In the genomic region with DNA sequence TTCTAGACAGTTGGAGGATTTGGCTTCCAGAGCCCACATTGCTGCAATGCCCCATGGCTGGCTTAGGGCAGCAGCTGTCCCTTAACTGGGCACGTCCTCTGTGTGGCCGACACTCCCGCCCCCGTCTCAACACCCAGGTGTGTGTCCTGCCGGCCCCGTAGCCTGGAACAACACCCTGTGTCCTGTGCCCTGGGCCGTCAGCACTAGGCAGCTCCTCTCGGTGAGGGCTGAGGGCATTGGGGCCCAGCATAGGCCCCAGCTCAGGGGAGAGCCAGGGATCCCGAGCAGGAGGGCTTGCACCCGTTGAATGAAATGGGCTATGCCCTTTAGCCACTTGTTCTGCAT, we compare ENCODE assay signal across 24 cellular contexts.
"Had no signal": no experiment of that assay in that cellular context is flagged by ENCODE, and none has a peak within 500 bp of the region (broad histone marks: within the 10 kb centered on the region; RNA-seq: fewer than 3 reads in every experiment).

No MANE protein-coding gene starts in this region.

- H3K4me3 Mint-ChIP-seq: activated CD8-positive, alpha-beta T cell treated with anti-CD3 and anti-CD28 coated beads for 36 hours; activated naive CD4-positive, alpha-beta T cell treated with anti-CD3 and anti-CD28 coated beads, Interleukin-2, amount 10 ng/mL, durations not matched to agents 7 days and 5 days; activated naive CD8-positive, alpha-beta T cell treated with anti-CD3 and anti-CD28 coated beads, Interleukin-2, amount 10 ng/mL, durations not matched to agents 7 days and 5 days; activated T-cell treated with anti-CD3 and anti-CD28 coated beads, Interleukin-2, amount 50 U/mL, for 4 hours; activated T-helper 17 cell treated with anti-CD3 and anti-CD28 coated beads, Interleukin-2, amount 50 U/mL, for 72 hours had no signal

- H3K27me3 ChIP-seq: ascending aorta, brain microvascular endothelial cell, colonic mucosa had no signal

- H3K36me3 ChIP-seq: ascending aorta, brain microvascular endothelial cell, colonic mucosa, esophagus squamous epithelium, gastroesophageal sphincter had no signal

- H3K36me3 Mint-ChIP-seq: activated naive CD4-positive, alpha-beta T cell treated with anti-CD3 and anti-CD28 coated beads, Interleukin-2, amount 10 ng/mL, durations not matched to agents 7 days and 5 days; activated naive CD4-positive, alpha-beta T cell treated with anti-CD3 and anti-CD28 coated beads, Interleukin-2, amount 50 U/mL, for 72 hours; activated naive CD8-positive, alpha-beta T cell treated with anti-CD3 and anti-CD28 coated beads, Interleukin-2, amount 10 ng/mL, durations not matched to agents 7 days and 5 days had no signal

- H3K27ac ChIP-seq: ascending aorta, brain microvascular endothelial cell, colonic mucosa, epithelial cell of prostate, esophagus squamous epithelium, gastroesophageal sphincter had no signal

- H3K9me3 Mint-ChIP-seq: activated CD8-positive, alpha-beta T cell treated with anti-CD3 and anti-CD28 coated beads for 36 hours; activated naive CD8-positive, alpha-beta T cell treated with anti-CD3 and anti-CD28 coated beads, Interleukin-2, amount 10 ng/mL, durations not matched to agents 7 days and 5 days had no signal

- H3K27ac Mint-ChIP-seq: activated CD8-positive, alpha-beta T cell treated with anti-CD3 and anti-CD28 coated beads for 36 hours; activated naive CD4-positive, alpha-beta T cell treated with anti-CD3 and anti-CD28 coated beads, Interleukin-2, amount 10 ng/mL, durations not matched to agents 7 days and 5 days; activated naive CD4-positive, alpha-beta T cell treated with anti-CD3 and anti-CD28 coated beads, Interleukin-2, amount 50 U/mL, for 72 hours; activated naive CD8-positive, alpha-beta T cell treated with anti-CD3 and anti-CD28 coated beads, Interleukin-2, amount 10 ng/mL, durations not matched to agents 7 days and 5 days; activated T-helper 17 cell treated with anti-CD3 and anti-CD28 coated beads, Interleukin-2, amount 50 U/mL, for 72 hours had no signal

- ATAC-seq: activated CD8-positive, alpha-beta T cell treated with anti-CD3 and anti-CD28 coated beads for 36 hours; activated naive CD4-positive, alpha-beta T cell treated with anti-CD3 and anti-CD28 coated beads, Interleukin-2, amount 50 U/mL, for 72 hours; activated T-cell treated with anti-CD3 and anti-CD28 coated beads, Interleukin-2, amount 50 U/mL, for 4 hours; activated T-helper 17 cell treated with anti-CD3 and anti-CD28 coated beads, Interleukin-2, amount 50 U/mL, for 72 hours; gastroesophageal sphincter had no signal

- H3K4me3 ChIP-seq: ascending aorta, colonic mucosa, esophagus squamous epithelium, gastroesophageal sphincter had no signal

- H3K27me3 Mint-ChIP-seq: activated CD8-positive, alpha-beta T cell treated with anti-CD3 and anti-CD28 coated beads for 36 hours; activated naive CD4-positive, alpha-beta T cell treated with anti-CD3 and anti-CD28 coated beads, Interleukin-2, amount 10 ng/mL, durations not matched to agents 7 days and 5 days; activated naive CD8-positive, alpha-beta T cell treated with anti-CD3 and anti-CD28 coated beads, Interleukin-2, amount 10 ng/mL, durations not matched to agents 7 days and 5 days; activated T-helper 17 cell treated with anti-CD3 and anti-CD28 coated beads, Interleukin-2, amount 50 U/mL, for 72 hours had no signal

- H3K9me3 ChIP-seq: ascending aorta, colonic mucosa, esophagus squamous epithelium, gastroesophageal sphincter had no signal

- H3K4me1 Mint-ChIP-seq: activated naive CD4-positive, alpha-beta T cell treated with anti-CD3 and anti-CD28 coated beads, Interleukin-2, amount 10 ng/mL, durations not matched to agents 7 days and 5 days; activated naive CD8-positive, alpha-beta T cell treated with anti-CD3 and anti-CD28 coated beads, Interleukin-2, amount 10 ng/mL, durations not matched to agents 7 days and 5 days; activated T-helper 17 cell treated with anti-CD3 and anti-CD28 coated beads, Interleukin-2, amount 50 U/mL, for 72 hours had no signal

- DNase-seq: activated CD4-positive, alpha-beta T cell treated with anti-CD3 and anti-CD28 coated beads for 1 hour; activated CD4-positive, alpha-beta T cell treated with anti-CD3 and anti-CD28 coated beads for 48 hours; activated CD4-positive, alpha-beta T cell treated with anti-CD3 and anti-CD28 coated beads, Interleukin-2, amount 50 U/mL, for 1 hour; activated CD4-positive, alpha-beta T cell treated with anti-CD3 and anti-CD28 coated beads, Interleukin-2, amount 50 U/mL, for 48 hours; activated CD4-positive, CD25-positive, alpha-beta regulatory T cell; activated CD8-positive, alpha-beta memory T cell treated with anti-CD3 and anti-CD28 coated beads for 24 hours; activated CD8-positive, alpha-beta T cell treated with anti-CD3 and anti-CD28 coated beads for 36 hours; activated gamma-delta T cell; activated naive CD4-positive, alpha-beta T cell; activated naive CD4-positive, alpha-beta T cell treated with anti-CD3 and anti-CD28 coated beads, Interleukin-2, amount 10 ng/mL, durations not matched to agents 7 days and 5 days; activated naive CD8-positive, alpha-beta T cell treated with anti-CD3 and anti-CD28 coated beads, Interleukin-2, amount 10 ng/mL, durations not matched to agents 7 days and 5 days; activated T-cell treated with anti-CD3 and anti-CD28 coated beads, Interleukin-2, amount 50 U/mL, for 4 hours; brain microvascular endothelial cell; caudate nucleus; colonic mucosa; effector CD8-positive, alpha-beta T cell; esophagus squamous epithelium; foreskin melanocyte; T-helper 2 cell had no signal

- H3K4me1 ChIP-seq: ascending aorta, colonic mucosa, esophagus squamous epithelium, gastroesophageal sphincter had no signal
